Comparison of ENCODE assay signal across 8 cellular contexts in the genomic region with DNA sequence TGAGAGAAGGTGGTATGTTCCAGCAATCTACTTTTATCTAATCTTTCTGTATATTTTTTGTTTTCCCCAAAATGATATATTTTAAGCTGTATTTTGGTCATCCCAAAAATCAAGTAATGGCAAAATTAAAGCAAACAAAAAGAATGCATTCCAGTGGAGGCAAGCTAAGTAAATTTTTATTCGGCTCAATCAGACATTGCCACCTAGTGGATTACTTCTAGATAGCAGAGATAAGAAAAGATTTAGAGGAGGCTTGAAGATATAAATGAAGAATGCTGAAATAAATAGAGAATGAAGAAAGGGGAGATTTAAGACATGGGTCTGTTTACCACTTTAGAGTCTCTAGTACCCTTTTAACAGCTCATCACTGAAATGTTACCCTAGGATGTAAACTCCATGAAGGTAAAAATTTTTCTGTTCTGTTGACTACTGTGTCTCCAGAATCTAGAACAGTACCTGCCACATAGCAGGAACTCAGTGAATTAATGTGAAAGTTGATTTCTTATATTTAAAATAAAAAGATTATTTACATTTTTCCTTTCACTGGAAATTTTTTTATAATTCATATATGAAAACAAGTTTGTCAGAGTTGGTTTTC.
A peak's percentile ranks its signal among the peaks of the same experiment; 100 is the strongest.
DNase-seq lines count a peak whose midpoint lies in the region; ATAC-seq and TF ChIP-seq lines count a peak whose summit lies in the region.

No MANE protein-coding gene starts in this region.

- TF ChIP-seq CTCF in OCI-LY3 (IDR thresholded peaks at IDR 0.05; ENCODE audit: low read depth, low read length) (peak; percentile 91), epithelial cell of esophagus (IDR thresholded peaks at IDR 0.05; ENCODE audit: insufficient read depth, low read depth, low read length, missing control alignments) (peak; percentile 77), osteocyte (IDR thresholded peaks at IDR 0.05) (peak; percentile 85)

- H3K9ac ChIP-seq in OCI-LY3 (ENCODE audit: low read length): no peak overlapping the region

- H2AFZ ChIP-seq in OCI-LY3 (ENCODE audit: low read depth, low read length): no peak overlapping the region

- H3K4me3 Mint-ChIP-seq in osteocyte (ENCODE audit: unreplicated experiment): no peak overlapping the region

- no peaks in the 10 kb centered on the region for H4K20me1 ChIP-seq in OCI-LY3 (ENCODE audit: insufficient read depth, low read length)

- H3K4me3 ChIP-seq in OCI-LY3 (ENCODE audit: low read length) (no peak overlapping the region), epithelial cell of esophagus (ENCODE audit: low read length) (no peak overlapping the region)

- no peaks in the 10 kb centered on the region for H3K9me3 Mint-ChIP-seq in osteocyte (ENCODE audit: unreplicated experiment)

- H3K9me3 ChIP-seq in OCI-LY3 (ENCODE audit: insufficient read depth, low read length): no peaks in the 10 kb centered on the region

- TF ChIP-seq POLR2A in GM18505 (IDR thresholded peaks at IDR 0.05; ENCODE audit: borderline replicate concordance, extremely low read depth, insufficient read depth, insufficient read length): no peak

- ATAC-seq in HG02678 (IDR thresholded peaks at IDR 0.05; ENCODE audit: unreplicated experiment): peak; percentile 50
- ATAC-seq in GM18505 (IDR thresholded peaks at IDR 0.05; ENCODE audit: unreplicated experiment): no peak
- ATAC-seq in HG03460 (IDR thresholded peaks at IDR 0.05; ENCODE audit: unreplicated experiment): no peak

- DNase-seq in EH (ENCODE audit: low read depth) (peak; percentile 50), epithelial cell of esophagus (ENCODE audit: low read depth) (peak; percentile 60), osteocyte (ENCODE audit: extremely low spot score, unreplicated experiment) (no peak)
- DNase-seq in stimulated activated CD4-positive, alpha-beta T cell treated with anti-CD3 and anti-CD28 coated beads, Interleukin-15, amount 100 ng/mL, for 24 hours: no peak

- H3K4me2 ChIP-seq in OCI-LY3 (ENCODE audit: low read length): no peak overlapping the region

- H3K27ac Mint-ChIP-seq in osteocyte (ENCODE audit: unreplicated experiment): no peak overlapping the region

- no peaks in the 10 kb centered on the region for H3K36me3 Mint-ChIP-seq in osteocyte (ENCODE audit: unreplicated experiment)

- H3K27ac ChIP-seq in OCI-LY3 (ENCODE audit: low read length): no peak overlapping the region

- no peaks in the 10 kb centered on the region for H3K36me3 ChIP-seq in OCI-LY3 (replicated peaks; ENCODE audit: low read depth, low read length)

- H3K4me1 Mint-ChIP-seq in osteocyte (ENCODE audit: unreplicated experiment): no peaks in the 10 kb centered on the region

- no peaks in the 10 kb centered on the region for H3K27me3 ChIP-seq in OCI-LY3 (ENCODE audit: low read depth, low read length)

- H3K4me1 ChIP-seq in OCI-LY3 (ENCODE audit: low read length): no peaks in the 10 kb centered on the region

- H3K27me3 Mint-ChIP-seq in osteocyte (ENCODE audit: unreplicated experiment): peaks cover 28% of the 10 kb centered on the region

- H3K79me2 ChIP-seq in OCI-LY3 (ENCODE audit: low read length): no peaks in the 10 kb centered on the region

Comparison
In these comparisons a context has a peak if more than half of its experiments do, and no peak if none do; other contexts are left out.
1. DNase-seq: peak in EH (single experiment) and epithelial cell of esophagus (single experiment); none in osteocyte (single experiment) and stimulated activated CD4-positive, alpha-beta T cell treated with anti-CD3 and anti-CD28 coated beads, Interleukin-15, amount 100 ng/mL, for 24 hours (single experiment).
2. Peak in every context shown above with its lines, with median percentiles within 50 percentile points of each other: CTCF ChIP-seq.